2 cellular contexts compared by ENCODE assay signal in genomic region chr3:183611326-183611725, GRCh38. TPM values are rescaled to one million over a fixed set of nuclear protein-coding genes. Genes with fewer than 3 reads are reported as not detected.
"Had no signal": no experiment of that assay in that cellular context is flagged by ENCODE, and none has a peak within 500 bp of the region (broad histone marks: within the 10 kb centered on the region; RNA-seq: fewer than 3 reads in every experiment).

No MANE protein-coding gene starts in this region.

RNA-seq across cellular contexts. Expression of gene KLHL6, which starts 55.8 kb away (rescaled TPM):
- polyA plus RNA-seq: HepG2, IMR-90 had no signal
